Comparison of ENCODE assay signal across 8 cellular contexts in the genomic region with DNA sequence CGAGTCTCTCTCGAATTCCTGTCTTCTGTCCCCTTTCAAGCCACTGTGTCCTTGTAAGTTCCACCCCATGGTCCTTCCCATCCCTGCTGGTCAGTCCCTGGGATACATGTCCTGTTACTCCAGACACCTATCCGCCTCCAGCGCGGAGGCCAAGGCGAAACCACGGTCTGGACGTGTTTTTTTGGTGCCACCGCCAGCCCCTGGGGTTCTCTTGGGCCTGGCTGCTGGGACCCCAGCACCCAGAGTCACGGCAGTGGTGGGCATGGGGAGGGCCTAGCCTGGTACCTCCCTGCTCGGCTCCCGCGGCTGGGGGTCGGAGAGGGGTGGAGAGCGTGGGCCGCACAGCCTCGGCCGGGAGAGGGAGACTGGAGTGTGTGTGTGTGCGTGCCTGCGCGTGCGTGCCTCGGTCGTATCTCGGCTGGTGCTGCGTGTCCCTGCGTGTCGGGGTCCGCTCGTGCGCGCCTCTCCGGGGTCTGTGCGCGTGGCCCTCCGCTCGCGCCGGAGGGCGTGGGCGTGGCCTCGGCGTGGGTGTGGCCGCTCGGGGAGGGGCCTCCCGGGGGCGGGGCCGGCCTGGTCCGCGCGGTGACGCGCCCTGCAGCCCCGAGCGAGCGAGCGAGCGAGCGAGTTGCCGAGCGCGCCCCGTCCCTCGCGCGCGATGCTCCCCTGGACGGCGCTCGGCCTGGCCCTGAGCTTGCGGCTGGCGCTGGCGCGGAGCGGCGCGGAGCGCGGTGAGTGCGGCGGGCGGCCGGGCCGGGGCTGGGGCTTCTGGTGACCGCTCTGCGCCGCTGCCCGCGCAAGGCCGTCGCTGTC. TPM values are rescaled to one million over a fixed set of nuclear protein-coding genes. Genes with fewer than 3 reads are reported as not detected.
A peak's percentile ranks its signal among the peaks of the same experiment; 100 is the strongest.
DNase-seq lines count a peak whose midpoint lies in the region; ATAC-seq and TF ChIP-seq lines count a peak whose summit lies in the region.

Gene VWA1, plus strand, starts transcription at position 597 of the 810 bp plus-strand sequence. Its CDS starts 59 bp downstream, at position 656.

- intact Hi-C loops in activated B cell treated with CpG ODN at 0.5 μM for 24 hours (cut with micrococcal nuclease) (loop anchor here (2.0 kb wide), 1 partner anchor 28 kb away; the partner anchor contains the start of gene MRPL20), OCI-LY7 (cut with micrococcal nuclease; ENCODE audit: unreplicated experiment) (no loop called here)

- peak within 1 kb of the TSS; percentile 97 for H3K27ac ChIP-seq in caudate nucleus (ENCODE audit: low read depth, low read length)
- H3K27ac ChIP-seq in OCI-LY7 (ENCODE audit: low read depth, low read length, poor library complexity, severe bottlenecking): no peak within 1 kb of the TSS

- H3K4me1 Mint-ChIP-seq in activated B cell treated with CpG ODN at 0.5 μM for 24 hours (peaks cover 17% of the 10 kb centered on the region), immature natural killer cell (peaks cover 0 to 1% of the 10 kb centered on the region in 2 donors)

- no peaks in the 10 kb centered on the region for H3K9me2 ChIP-seq in OCI-LY7 (ENCODE audit: insufficient read depth, low read length)

- H2AFZ ChIP-seq in OCI-LY7 (ENCODE audit: low read length): no peak within 1 kb of the TSS

- H3K79me2 ChIP-seq in OCI-LY7 (ENCODE audit: insufficient read depth, low read depth, low read length): no peaks in the 10 kb centered on the region

- no peaks in the 10 kb centered on the region for H3K36me3 Mint-ChIP-seq in activated B cell treated with CpG ODN at 0.5 μM for 24 hours (ENCODE audit: low read depth)
- no peaks in the 10 kb centered on the region for H3K36me3 Mint-ChIP-seq in immature natural killer cell

- peaks cover 12% of the 10 kb centered on the region for H3K27me3 Mint-ChIP-seq in activated B cell treated with CpG ODN at 0.5 μM for 24 hours
- H3K27me3 Mint-ChIP-seq in immature natural killer cell (ENCODE audit: low read depth in 3 of 3): peaks cover 0 to 7% (median 5%) of the 10 kb centered on the region in 3 donors

- ATAC-seq in activated B cell treated with CpG ODN at 0.5 μM for 24 hours (ENCODE audit: low read depth) (peak; percentile 88), GM18907 (IDR thresholded peaks at IDR 0.05; ENCODE audit: unreplicated experiment) (no peak)

- H3K9me3 Mint-ChIP-seq in activated B cell treated with CpG ODN at 0.5 μM for 24 hours (no peaks in the 10 kb centered on the region), immature natural killer cell (no peaks in the 10 kb centered on the region)

- H4K20me1 ChIP-seq in OCI-LY7 (ENCODE audit: insufficient read depth, low read length): no peaks in the 10 kb centered on the region

- H3K4me3 Mint-ChIP-seq in activated B cell treated with CpG ODN at 0.5 μM for 24 hours: peak within 1 kb of the TSS; percentile 41
- H3K4me3 Mint-ChIP-seq in immature natural killer cell: peak within 1 kb of the TSS in 4 of 5 donors; percentile 35 to 68 (median 58)

- DNase-seq in CMK (ENCODE audit: low read depth) (peak; percentile 76), HUDEP-2 (lab: John Stamatoyannopoulos, UW; ENCODE audit: unreplicated experiment in 76 of 76) (peak in 47 of 76 experiments; percentile 8 to 61 (median 37)), activated B cell treated with CpG ODN at 0.5 μM for 24 hours (peak; percentile 79), caudate nucleus (lab: John Stamatoyannopoulos, UW) (peak in 48 of 61 donors; percentile 23 to 83 (median 57)), immature natural killer cell (peak; percentile 45 to 49 (median 48)), OCI-LY7 (ENCODE audit: low spot score) (no peak)
- DNase-seq in stimulated activated CD4-positive, alpha-beta T cell treated with anti-CD3 and anti-CD28 coated beads, Interleukin-12 subunit alpha, Interleukin-12 subunit beta, amount 100 ng/mL, for 24 hours (ENCODE audit: low read depth in 2 of 2): peak; percentile 36 to 57

- H3K9me3 ChIP-seq in OCI-LY7 (ENCODE audit: low read length): no peaks in the 10 kb centered on the region

- H3K4me2 ChIP-seq in OCI-LY7 (ENCODE audit: low read length): no peak within 1 kb of the TSS

- H3K4me3 ChIP-seq in OCI-LY7 (ENCODE audit: low read depth, low read length, poor library complexity, severe bottlenecking): no peak within 1 kb of the TSS

- H3K4me1 ChIP-seq in OCI-LY7 (ENCODE audit: insufficient read depth, low read length, poor library complexity, severe bottlenecking): no peaks in the 10 kb centered on the region

- H3K27ac Mint-ChIP-seq in activated B cell treated with CpG ODN at 0.5 μM for 24 hours (no peak within 1 kb of the TSS), immature natural killer cell (no peak within 1 kb of the TSS)

- POLR2A ChIA-PET in activated B cell treated with CpG ODN at 0.5 μM for 24 hours (lab: Charles Lee): interaction anchor here (2.6 kb wide), 1 partner anchor 36 kb away, joined by 8 read pairs; the partner anchor contains the start of gene CCNL2
- POLR2A ChIA-PET in OCI-LY7 (lab: Charles Lee): no interaction called here

- CTCF ChIA-PET in activated B cell treated with CpG ODN at 0.5 μM for 24 hours (lab: Charles Lee): no interaction called here
- CTCF ChIA-PET in OCI-LY7 (lab: Charles Lee; ENCODE audit: unreplicated experiment): no interaction called here

- BruUV-seq in OCI-LY7 (replicated peaks; lab: Mats Ljungman, UMichigan): no TSS peak

- TF ChIP-seq CTCF in activated B cell treated with CpG ODN at 0.5 μM for 24 hours (IDR thresholded peaks at IDR 0.05) (no peak), OCI-LY7 (conservative IDR thresholded peaks at IDR 0.05; ENCODE audit: low read length) (no peak)

- no peaks in the 10 kb centered on the region for H3K36me3 ChIP-seq in OCI-LY7 (ENCODE audit: insufficient read depth, low read length)

RNA-seq across cellular contexts. Expression of gene VWA1, which starts in this region (rescaled TPM):
- total RNA-seq in activated B cell treated with CpG ODN at 0.5 μM for 24 hours (not detected in 2 replicates), OCI-LY7 (2022) (not detected in 2 replicates)
- polyA plus RNA-seq in immature natural killer cell: not detected
- total RNA-seq in OCI-LY7 (2014; rRNA removed; shearing (Covaris generic)): not detected in 2 replicates

Comparison
In these comparisons a context has a peak if more than half of its experiments do, and no peak if none do; other contexts are left out.
1. Peak in DNase-seq and ATAC-seq in activated B cell treated with CpG ODN at 0.5 μM for 24 hours; RNA of the gene not detected or under 1 TPM.
2. Peak in DNase-seq in immature natural killer cell; RNA of the gene not detected or under 1 TPM.